In genomic region chr5:167393328-167393727, GRCh38 we compare ENCODE assay signal across 36 cellular contexts.
"Had no signal": no experiment of that assay in that cellular context is flagged by ENCODE, and none has a peak within 500 bp of the region (broad histone marks: within the 10 kb centered on the region; RNA-seq: fewer than 3 reads in every experiment).

No MANE protein-coding gene starts in this region.

- H3K27ac Mint-ChIP-seq: activated B cell treated with CpG ODN at 0.5 μM for 24 hours; activated CD4-positive, alpha-beta memory T cell treated with anti-CD3 and anti-CD28 coated beads for 36 hours; activated CD4-positive, alpha-beta T cell treated with anti-CD3 and anti-CD28 coated beads, Interleukin-2, amount 10 ng/mL, durations not matched to agents 24 days and 14 days; activated CD8-positive, alpha-beta T cell treated with anti-CD3 and anti-CD28 coated beads for 36 hours; activated naive CD4-positive, alpha-beta T cell treated with anti-CD3 and anti-CD28 coated beads for 36 hours; activated naive CD4-positive, alpha-beta T cell treated with anti-CD3 and anti-CD28 coated beads, Interleukin-2, amount 50 U/mL, for 72 hours; activated naive CD8-positive, alpha-beta T cell treated with anti-CD3 and anti-CD28 coated beads for 36 hours; activated T-cell treated with anti-CD3 and anti-CD28 coated beads, Interleukin-2, amount 50 U/mL, for 72 hours; activated T-helper 1 cell treated with anti-CD3 and anti-CD28 coated beads, Interleukin-12 subunit alpha, Interleukin-12 subunit beta, Interleukin-2, Interleukin-4 antibody, amounts not matched to agents 30 ng/mL and 10 ng/mL and 1 ng/mL, durations not matched to agents 14 hours and 24 hours and 36 hours; activated T-helper 17 cell treated with anti-CD3 and anti-CD28 coated beads, Interleukin-2, amount 50 U/mL, for 72 hours; T-helper 1 cell treated with Interleukin-12 subunit alpha and Interleukin-12 subunit beta and Interleukin-4 antibody, amounts not matched to agents 30 μg/mL and 1 μg/mL, for 36 hours; T-helper 2 cell treated with Interferon-gamma antibody and Interleukin-4, amounts not matched to agents 5 μg/mL and 100 μg/mL, for 36 hours had no signal

- H3K9me3 ChIP-seq: adrenal gland, body of pancreas, breast epithelium had no signal

- H3K4me1 Mint-ChIP-seq: activated B cell treated with CpG ODN at 0.5 μM for 24 hours; activated CD4-positive, alpha-beta T cell treated with anti-CD3 and anti-CD28 coated beads, Interleukin-2, amount 10 ng/mL, durations not matched to agents 24 days and 14 days; activated naive CD8-positive, alpha-beta T cell treated with anti-CD3 and anti-CD28 coated beads for 36 hours; activated T-helper 17 cell treated with anti-CD3 and anti-CD28 coated beads, Interleukin-2, amount 50 U/mL, for 72 hours; central memory CD8-positive, alpha-beta T cell had no signal

- H3K27ac ChIP-seq: adrenal gland, body of pancreas, brain microvascular endothelial cell, breast epithelium, VCaP had no signal

- H3K9me3 Mint-ChIP-seq: activated T-helper 1 cell treated with anti-CD3 and anti-CD28 coated beads, Interleukin-12 subunit alpha, Interleukin-12 subunit beta, Interleukin-2, Interleukin-4 antibody, amounts not matched to agents 30 ng/mL and 10 ng/mL and 1 ng/mL, durations not matched to agents 14 hours and 24 hours and 36 hours; T-helper 1 cell treated with Interleukin-12 subunit alpha and Interleukin-12 subunit beta and Interleukin-4 antibody, amounts not matched to agents 30 μg/mL and 1 μg/mL, for 36 hours had no signal

- H3K4me3 ChIP-seq: adrenal gland, body of pancreas, breast epithelium had no signal

- H3K36me3 Mint-ChIP-seq: activated CD4-positive, alpha-beta memory T cell treated with anti-CD3 and anti-CD28 coated beads for 36 hours; activated naive CD8-positive, alpha-beta T cell treated with anti-CD3 and anti-CD28 coated beads for 36 hours had no signal

- H3K27me3 Mint-ChIP-seq: activated B cell treated with CpG ODN at 0.5 μM for 24 hours; activated CD4-positive, alpha-beta memory T cell treated with anti-CD3 and anti-CD28 coated beads for 36 hours; activated CD4-positive, alpha-beta T cell treated with anti-CD3 and anti-CD28 coated beads, Interleukin-2, amount 10 ng/mL, durations not matched to agents 24 days and 14 days; activated CD8-positive, alpha-beta T cell treated with anti-CD3 and anti-CD28 coated beads for 36 hours; activated naive CD8-positive, alpha-beta T cell treated with anti-CD3 and anti-CD28 coated beads for 36 hours; activated T-helper 17 cell treated with anti-CD3 and anti-CD28 coated beads, Interleukin-2, amount 50 U/mL, for 72 hours; central memory CD8-positive, alpha-beta T cell had no signal

- H3K36me3 ChIP-seq: adrenal gland, brain microvascular endothelial cell, breast epithelium had no signal

- ATAC-seq: activated CD8-positive, alpha-beta T cell treated with anti-CD3 and anti-CD28 coated beads for 36 hours; activated naive CD4-positive, alpha-beta T cell treated with anti-CD3 and anti-CD28 coated beads, Interleukin-2, amount 50 U/mL, for 72 hours; activated T-cell treated with anti-CD3 and anti-CD28 coated beads, Interleukin-2, amount 50 U/mL, for 4 hours; activated T-cell treated with anti-CD3 and anti-CD28 coated beads, Interleukin-2, amount 50 U/mL, for 72 hours; activated T-helper 17 cell treated with anti-CD3 and anti-CD28 coated beads, Interleukin-2, amount 50 U/mL, for 72 hours; body of pancreas had no signal

- H3K4me3 Mint-ChIP-seq: activated B cell treated with CpG ODN at 0.5 μM for 24 hours; activated CD4-positive, alpha-beta memory T cell treated with anti-CD3 and anti-CD28 coated beads for 36 hours; activated CD4-positive, alpha-beta T cell treated with anti-CD3 and anti-CD28 coated beads, Interleukin-2, amount 10 ng/mL, durations not matched to agents 24 days and 14 days; activated CD8-positive, alpha-beta T cell treated with anti-CD3 and anti-CD28 coated beads for 36 hours; activated naive CD4-positive, alpha-beta T cell treated with anti-CD3 and anti-CD28 coated beads for 36 hours; activated naive CD8-positive, alpha-beta T cell treated with anti-CD3 and anti-CD28 coated beads for 36 hours; activated T-cell treated with anti-CD3 and anti-CD28 coated beads, Interleukin-2, amount 50 U/mL, for 4 hours; activated T-cell treated with anti-CD3 and anti-CD28 coated beads, Interleukin-2, amount 50 U/mL, for 72 hours; activated T-helper 1 cell treated with anti-CD3 and anti-CD28 coated beads, Interleukin-12 subunit alpha, Interleukin-12 subunit beta, Interleukin-2, Interleukin-4 antibody, amounts not matched to agents 30 ng/mL and 10 ng/mL and 1 ng/mL, durations not matched to agents 14 hours and 24 hours and 36 hours; activated T-helper 17 cell treated with anti-CD3 and anti-CD28 coated beads, Interleukin-2, amount 50 U/mL, for 72 hours; central memory CD8-positive, alpha-beta T cell; T-helper 1 cell treated with Interleukin-12 subunit alpha and Interleukin-12 subunit beta and Interleukin-4 antibody, amounts not matched to agents 30 μg/mL and 1 μg/mL, for 36 hours; T-helper 2 cell treated with Interferon-gamma antibody and Interleukin-4, amounts not matched to agents 5 μg/mL and 100 μg/mL, for 36 hours had no signal

- DNase-seq: activated B cell treated with CpG ODN at 0.5 μM for 24 hours; activated CD4-positive, alpha-beta memory T cell treated with anti-CD3 and anti-CD28 coated beads for 36 hours; activated CD4-positive, alpha-beta T cell treated with anti-CD3 and anti-CD28 coated beads for 4 hours; activated CD4-positive, alpha-beta T cell treated with anti-CD3 and anti-CD28 coated beads, Interleukin-2, amount 10 ng/mL, durations not matched to agents 24 days and 14 days; activated CD4-positive, alpha-beta T cell treated with anti-CD3 and anti-CD28 coated beads, Interleukin-2, amount 50 U/mL, for 1 hour; activated CD4-positive, alpha-beta T cell treated with anti-CD3 and anti-CD28 coated beads, Interleukin-2, amount 50 U/mL, for 4 hours; activated CD4-positive, CD25-positive, alpha-beta regulatory T cell treated with anti-CD3 and anti-CD28 coated beads, Interleukin-2, amount 50 U/mL, for 72 hours; activated CD8-positive, alpha-beta memory T cell treated with anti-CD3 and anti-CD28 coated beads, Interleukin-2, amount 50 U/mL, for 4 hours; activated CD8-positive, alpha-beta T cell treated with anti-CD3 and anti-CD28 coated beads for 36 hours; activated effector memory CD4-positive, alpha-beta T cell treated with anti-CD3 and anti-CD28 coated beads, Interleukin-2, amount 50 U/mL, for 16 hours; activated gamma-delta T cell treated with Interleukin-2 at 50 U/mL for 16 hours; activated naive CD4-positive, alpha-beta T cell; activated naive CD4-positive, alpha-beta T cell treated with anti-CD3 and anti-CD28 coated beads for 36 hours; activated naive CD4-positive, alpha-beta T cell treated with anti-CD3 and anti-CD28 coated beads, Interleukin-2, amount 50 U/mL, for 16 hours; activated naive CD8-positive, alpha-beta T cell treated with anti-CD3 and anti-CD28 coated beads for 36 hours; activated T-cell treated with anti-CD3 and anti-CD28 coated beads for 4 hours; activated T-cell treated with anti-CD3 and anti-CD28 coated beads, Interleukin-2, amount 50 U/mL, for 1 hour; activated T-cell treated with anti-CD3 and anti-CD28 coated beads, Interleukin-2, amount 50 U/mL, for 4 hours; activated T-cell treated with anti-CD3 and anti-CD28 coated beads, Interleukin-2, amount 50 U/mL, for 72 hours; adrenal gland; amniotic stem cell; aorta; body of pancreas; brain microvascular endothelial cell; cerebellar nuclear complex; T-helper 1 cell; T-helper 2 cell; T-helper 9 cell had no signal

- H3K4me1 ChIP-seq: adrenal gland, breast epithelium had no signal

- H3K27me3 ChIP-seq: adrenal gland, body of pancreas, brain microvascular endothelial cell, breast epithelium had no signal
